ENCODE assay signal across 1 cellular context in the genomic region with DNA sequence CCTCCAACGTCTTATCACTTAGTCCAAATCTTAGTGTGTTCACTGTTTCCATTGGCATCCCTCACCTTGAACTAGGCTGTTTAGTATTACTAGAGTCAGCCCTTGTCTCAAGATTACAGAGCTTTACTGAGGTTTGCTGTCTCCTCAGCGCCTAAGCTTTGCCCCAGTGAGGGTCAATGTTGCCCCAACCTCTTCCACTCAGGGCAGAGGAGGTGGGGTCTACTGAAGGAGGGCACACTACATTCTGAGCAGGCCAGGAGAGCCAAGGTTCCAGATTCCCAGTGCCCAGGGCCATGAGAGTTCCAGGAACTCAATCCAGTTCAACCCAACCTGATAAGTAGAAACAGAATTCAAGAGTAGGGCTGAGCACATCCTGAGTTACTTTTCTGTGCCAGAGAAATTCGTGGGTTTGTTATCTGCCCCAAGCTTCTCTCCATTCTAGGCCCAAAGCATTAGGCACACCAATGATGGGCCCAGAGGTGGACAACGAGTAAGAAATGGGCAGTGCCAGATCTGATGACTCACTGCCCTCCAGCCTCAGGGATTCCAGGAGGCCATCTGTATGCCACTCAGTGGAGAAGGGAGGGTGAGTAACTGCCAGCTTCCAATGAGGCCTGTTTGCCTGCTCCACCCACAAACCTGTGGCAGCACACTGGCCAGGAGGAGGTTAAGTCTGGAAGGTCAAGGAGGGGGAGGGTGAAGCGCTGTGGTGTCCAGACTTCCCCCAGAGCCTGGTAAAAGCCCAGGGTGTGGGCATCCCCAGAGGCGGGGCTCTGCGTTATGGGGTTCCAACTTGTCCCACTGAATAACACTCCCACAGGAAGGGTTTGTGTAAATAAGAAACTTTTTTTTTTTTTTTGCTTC.
TF ChIP-seq lines count a peak whose summit lies in the region.

No MANE protein-coding gene starts in this region.

TF ChIP-seq in A549, 52 proteins besides CTCF, POLR2A, EP300 and RAD21 (continued from another document):
- TF ChIP-seq ELK1 (IDR thresholded peaks at IDR 0.05; ENCODE audit: low read depth, low read length) (no peak), JUN (IDR thresholded peaks at IDR 0.05) (peak; percentile 42 to 73; a peak in 4 of 5 replicates), E2F6 (IDR thresholded peaks at IDR 0.05; ENCODE audit: borderline replicate concordance, low read depth) (no peak), TFCP2L1 (CRISPR knock-in tag; IDR thresholded peaks at IDR 0.05) (no peak), JUNB (IDR thresholded peaks at IDR 0.05) (peak; percentile 21; the same call in 1 of the 2 replicates), ZSCAN20 (CRISPR knock-in tag; IDR thresholded peaks at IDR 0.05) (no peak), PHF8 (IDR thresholded peaks at IDR 0.05; ENCODE audit: borderline replicate concordance, low read depth) (no peak), SMC3 (IDR thresholded peaks at IDR 0.05) (0 out of 3 replicates have a peak, but pooled peaks have one; percentile 12), FOSL2 (IDR thresholded peaks at IDR 0.05) (peak; percentile 75; the same call in 1 of the 2 replicates), FOSL2 (CRISPR knock-in tag; IDR thresholded peaks at IDR 0.05) (peak; percentile 98), RNF2 (IDR thresholded peaks at IDR 0.05; ENCODE audit: borderline replicate concordance, low read depth) (no peak), MAFK (IDR thresholded peaks at IDR 0.05; ENCODE audit: partially characterized antibody) (no peak), SREBF2 (IDR thresholded peaks at IDR 0.05) (no peak), CHD2 (IDR thresholded peaks at IDR 0.05; ENCODE audit: low read length, partially characterized antibody) (no peak)
